Comparison of ENCODE assay signal across 17 cellular contexts in genomic region chr19:34560229-34560628, GRCh38.
A peak's percentile ranks its signal among the peaks of the same experiment; 100 is the strongest.
DNase-seq lines count a peak whose midpoint lies in the region; ATAC-seq, FAIRE-seq and TF ChIP-seq lines count a peak whose summit lies in the region.
"Had no signal": no experiment of that assay in that cellular context is flagged by ENCODE, and none has a peak within 500 bp of the region (broad histone marks: within the 10 kb centered on the region; RNA-seq: fewer than 3 reads in every experiment).

No MANE protein-coding gene starts in this region.

- no peak for TF ChIP-seq POLR2A in HepG2 (IDR thresholded peaks at IDR 0.05; ENCODE audit: insufficient read depth in 1 of 2, low read depth in 2 of 2, low read length in 2 of 2)
- TF ChIP-seq POLR2A in right lobe of liver (IDR thresholded peaks at IDR 0.05) = no peak

- no peak overlapping the region for H3K4me2 ChIP-seq in HepG2 (ENCODE audit: low read depth, low read length)

- H2AFZ ChIP-seq in HepG2 (ENCODE audit: low read length) = no peak overlapping the region

- H3K79me2 ChIP-seq in HepG2 (ENCODE audit: insufficient read depth, low read length) = no peaks in the 10 kb centered on the region

- no peak for TF ChIP-seq EP300 in HepG2 (IDR thresholded peaks at IDR 0.05; ENCODE audit: low read depth in 2 of 2, low read length in 2 of 2)
- TF ChIP-seq EP300 in HepG2 (CRISPR knock-in tag; IDR thresholded peaks at IDR 0.05; ENCODE audit: borderline replicate concordance) = no peak

- no peaks in the 10 kb centered on the region for H3K4me1 ChIP-seq in HepG2 (ENCODE audit: insufficient read depth, low read length)
- H3K4me1 ChIP-seq in right lobe of liver = no peaks in the 10 kb centered on the region
- H3K4me1 ChIP-seq: Caco-2 had no signal

- 10% methylated on average over 6 of the region's 6 CpGs for WGBS in HepG2 (ENCODE audit: low lambda C conversion rate)
- WGBS in right lobe of liver (ENCODE audit: insufficient coverage, low coverage, low lambda C conversion rate, missing lambda C conversion rate) = 27% methylated on average over 5 of the region's 6 CpGs

- DNase-seq in HepG2 (ENCODE audit: low spot score) (no peak), right lobe of liver (no peak), HT-29 (ENCODE audit: low spot score) (peak; percentile 49), bronchial epithelial cell (ENCODE audit: low read depth) (no peak), NCI-H345 treated with DMSO at 0.1 percent for 48 hours (lab: John Stamatoyannopoulos, UW; ENCODE audit: unreplicated experiment) (no peak), hepatic stellate cell (ENCODE audit: low spot score) (no peak), HTR-8/SVneo (ENCODE audit: insufficient read length, low spot score) (no peak)
- DNase-seq: C1 segment of cervical spinal cord; Caco-2; CD8-positive, alpha-beta T cell; DMS153; DND-41; H7; HCEC 1CT had no signal

- ATAC-seq in HepG2 (no peak), right lobe of liver (no peak)
- ATAC-seq: CD8-positive, alpha-beta T cell had no signal

- H4K20me1 ChIP-seq in HepG2 (ENCODE audit: insufficient read depth, low read length) = no peaks in the 10 kb centered on the region

- intact Hi-C loops in HepG2 (cut with micrococcal nuclease; ENCODE audit: unreplicated experiment) = no loop called here
- intact Hi-C loops in right lobe of liver (cut with DNase I) = no loop called here

- POLR2A ChIA-PET in HepG2 (lab: Yijun Ruan, JAX) = no interaction called here

- in situ Hi-C loops in HepG2 (cut with HindIII; ENCODE audit: extremely low pct_ligation_motif_present, low pct_unique_long_range_greater_than_20kb) = no loop called here

- H3K27me3 ChIP-seq in HepG2 (ENCODE audit: control insufficient read depth in 1 of 2, insufficient read depth in 2 of 2, low read length in 2 of 2) (peaks cover 3 to 26% of the 10 kb centered on the region in 2 experiments; a peak in 3 of 5 replicates), right lobe of liver (no peaks in the 10 kb centered on the region), bronchial epithelial cell (ENCODE audit: control insufficient read depth, insufficient read depth, low read length) (no peaks in the 10 kb centered on the region)

- FAIRE-seq in HepG2 (lab: Jason Lieb, UNC) = no peak
- FAIRE-seq in bronchial epithelial cell (lab: Jason Lieb, UNC) = peak; percentile 18
- FAIRE-seq in HTR-8/SVneo (lab: Jason Lieb, UNC) = no peak
- FAIRE-seq: G401.6, GM12892, H1 had no signal

- H3K27ac ChIP-seq in HepG2 (ENCODE audit: extremely low read length, insufficient read depth, low read length) (no peak overlapping the region), right lobe of liver (no peak overlapping the region)

- CTCF ChIA-PET in HepG2 (lab: Yijun Ruan, JAX; ENCODE audit: low intra/inter-chr PET ratio, low total read pairs) = no interaction called here

- no TSS peak for BruUV-seq in HepG2 (replicated peaks; lab: Mats Ljungman, UMichigan)

- TF ChIP-seq RAD21 in HepG2 (CRISPR knock-in tag; IDR thresholded peaks at IDR 0.05) = no peak

- H3K9me3 ChIP-seq in HepG2 (ENCODE audit: low read length) (no peaks in the 10 kb centered on the region), right lobe of liver (no peaks in the 10 kb centered on the region)
- H3K9me3 ChIP-seq: Caco-2 had no signal

- H3K9ac ChIP-seq in HepG2 (ENCODE audit: insufficient read depth, low read depth, low read length) = no peak overlapping the region

- no peak overlapping the region for H3K4me3 ChIP-seq in HepG2 (replicated peaks in 1 of 3; ENCODE audit: insufficient read depth in 1 of 3, low read depth in 2 of 3, low read length in 3 of 3)
- no peak overlapping the region for H3K4me3 ChIP-seq in right lobe of liver
- H3K4me3 ChIP-seq in bronchial epithelial cell (ENCODE audit: low read depth, low read length) = no peak overlapping the region

- no peak for TF ChIP-seq CTCF in HepG2 (CRISPR knock-in tag; IDR thresholded peaks at IDR 0.05)
- TF ChIP-seq CTCF in right lobe of liver (IDR thresholded peaks at IDR 0.05) = no peak
- no peak for TF ChIP-seq CTCF in bronchial epithelial cell (IDR thresholded peaks at IDR 0.05; ENCODE audit: insufficient read depth, low read length, severe bottlenecking)

- H3K36me3 ChIP-seq in HepG2 (replicated peaks in 1 of 2; ENCODE audit: control insufficient read depth in 1 of 2, insufficient read depth in 2 of 2, low read length in 2 of 2) = no peaks in the 10 kb centered on the region
- no peaks in the 10 kb centered on the region for H3K36me3 ChIP-seq in right lobe of liver
- no peaks in the 10 kb centered on the region for H3K36me3 ChIP-seq in bronchial epithelial cell (ENCODE audit: control insufficient read depth, insufficient read depth, low read length)

TF ChIP-seq in HepG2, 621 proteins besides CTCF, POLR2A, EP300 and RAD21:
- peak; percentile 78; the same call in 1 of the 2 replicates for TF ChIP-seq PRDM15 (CRISPR knock-in tag; IDR thresholded peaks at IDR 0.05)
- TF ChIP-seq ZNF563 (CRISPR knock-in tag; IDR thresholded peaks at IDR 0.05) = no peak
